ENCODE assay signal across 2 cellular contexts in genomic region chr20:1396702-1397101, GRCh38.
TF ChIP-seq lines count a peak whose summit lies in the region.

No MANE protein-coding gene starts in this region.

TF ChIP-seq in HEK293T, 16 proteins besides CTCF, POLR2A, EP300 and RAD21:
- TF ChIP-seq FOXM1 (IDR thresholded peaks at IDR 0.05; ENCODE audit: borderline replicate concordance): no peak
- no peak for TF ChIP-seq NFRKB (IDR thresholded peaks at IDR 0.05)
- no peak for TF ChIP-seq SP1 (IDR thresholded peaks at IDR 0.05)
- no peak for TF ChIP-seq FOXA1 (IDR thresholded peaks at IDR 0.05)
- TF ChIP-seq ZNF384 (IDR thresholded peaks at IDR 0.05): no peak
- TF ChIP-seq FOXK2 (IDR thresholded peaks at IDR 0.05): no peak
- TF ChIP-seq L3MBTL2 (conservative IDR thresholded peaks at IDR 0.05): no peak
- TF ChIP-seq HDGF (IDR thresholded peaks at IDR 0.05; ENCODE audit: borderline replicate concordance): no peak
- TF ChIP-seq ARNT (IDR thresholded peaks at IDR 0.05): no peak
- TF ChIP-seq ELF4 (IDR thresholded peaks at IDR 0.05): no peak
- TF ChIP-seq PKNOX1 (IDR thresholded peaks at IDR 0.05): no peak
- no peak for TF ChIP-seq BHLHE40 (IDR thresholded peaks at IDR 0.05; ENCODE audit: borderline replicate concordance)
- TF ChIP-seq SUZ12 (IDR thresholded peaks at IDR 0.05): no peak
- no peak for TF ChIP-seq LEF1 (IDR thresholded peaks at IDR 0.05; ENCODE audit: borderline replicate concordance)
- TF ChIP-seq TARDBP (IDR thresholded peaks at IDR 0.05): no peak
- TF ChIP-seq CTBP1 (IDR thresholded peaks at IDR 0.05; ENCODE audit: borderline replicate concordance): no peak

TF ChIP-seq in GM23338, 12 proteins besides CTCF, POLR2A, EP300 and RAD21:
- TF ChIP-seq JUNB (IDR thresholded peaks at IDR 0.05; ENCODE audit: unreplicated experiment): no peak
- no peak for TF ChIP-seq STAT1 (IDR thresholded peaks at IDR 0.05; ENCODE audit: unreplicated experiment)
